ENCODE assay signal across 20 cellular contexts in the genomic region with DNA sequence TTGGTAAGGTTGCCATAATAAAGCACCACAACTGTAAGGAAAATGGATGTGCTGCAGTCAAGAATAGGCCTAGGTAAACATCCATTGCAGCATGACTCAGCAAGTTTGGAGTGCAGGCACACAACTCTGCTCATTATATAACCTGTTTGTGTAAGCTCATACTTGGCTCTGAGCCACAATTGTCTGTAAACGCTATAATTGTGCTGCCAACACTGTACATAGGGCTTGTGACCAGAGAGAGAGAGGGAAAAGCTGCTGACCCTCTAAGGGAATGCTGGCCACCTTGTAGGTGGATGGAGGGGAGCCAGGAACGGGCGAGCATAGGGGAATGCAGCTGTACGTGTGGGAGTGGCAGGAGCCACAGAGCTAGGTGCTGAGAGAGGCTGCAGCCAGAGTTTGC.
DNase-seq lines count a peak whose midpoint lies in the region; ATAC-seq and TF ChIP-seq lines count a peak whose summit lies in the region.
"Had no signal": no experiment of that assay in that cellular context is flagged by ENCODE, and none has a peak within 500 bp of the region (broad histone marks: within the 10 kb centered on the region; RNA-seq: fewer than 3 reads in every experiment).

No MANE protein-coding gene starts in this region.

- H3K27me3 ChIP-seq in IMR-90 (ENCODE audit: control insufficient read depth, insufficient read depth, low read length): no peaks in the 10 kb centered on the region
- no peaks in the 10 kb centered on the region for H3K27me3 ChIP-seq in PC-3 (ENCODE audit: low read length)
- no peaks in the 10 kb centered on the region for H3K27me3 ChIP-seq in hepatocyte
- H3K27me3 ChIP-seq in CD8-positive, alpha-beta memory T cell (ENCODE audit: insufficient read depth, low read length, poor library complexity, severe bottlenecking): no peaks in the 10 kb centered on the region
- H3K27me3 ChIP-seq: BLaER1 treated with 17β-estradiol and CSF1 and Interleukin-3, amounts not matched to agents 10 nM and 100 nM; uterus had no signal

- no peak overlapping the region for H2AFZ ChIP-seq in IMR-90 (replicated peaks; ENCODE audit: low read length, poor library complexity)
- no peak overlapping the region for H2AFZ ChIP-seq in PC-3 (ENCODE audit: low read length)
- H2AFZ ChIP-seq in hepatocyte: no peak overlapping the region

- no peak overlapping the region for H2BK5ac ChIP-seq in IMR-90 (ENCODE audit: low read depth, low read length, poor library complexity, severe bottlenecking)

- H3K9me1 ChIP-seq in IMR-90 (ENCODE audit: insufficient read depth, low read length): no peaks in the 10 kb centered on the region

- no peaks in the 10 kb centered on the region for H3K4me1 Mint-ChIP-seq in stimulated activated effector memory CD8-positive, alpha-beta T cell treated with anti-CD3 and anti-CD28 coated beads, Interleukin-12 subunit alpha, Interleukin-12 subunit beta, amount 100 ng/mL, for 72 hours
- no peaks in the 10 kb centered on the region for H3K4me1 Mint-ChIP-seq in CD8-positive, alpha-beta memory T cell
- H3K4me1 Mint-ChIP-seq: IgD-negative memory B cell had no signal

- POLR2A ChIA-PET in IMR-90 (lab: Charles Lee; ENCODE audit: unreplicated experiment): no interaction called here
- POLR2A ChIA-PET in PC-3 (lab: Charles Lee; ENCODE audit: unreplicated experiment): no interaction called here
- POLR2A ChIA-PET in CD8-positive, alpha-beta memory T cell (lab: Charles Lee): no interaction called here

- no peak overlapping the region for H4K8ac ChIP-seq in IMR-90 (ENCODE audit: low read depth in 2 of 2, low read length in 2 of 2)

- no peak overlapping the region for H3K56ac ChIP-seq in IMR-90 (ENCODE audit: extremely low read depth, insufficient read depth, low read length)

- no peak overlapping the region for H3K23ac ChIP-seq in IMR-90 (ENCODE audit: low read depth, low read length)

- peak; percentile 47 for DNase-seq in COR-L47 (lab: John Stamatoyannopoulos, UW)
- no peak for DNase-seq in IMR-90
- DNase-seq in PC-3: peak; percentile 25
- peak; percentile 46 for DNase-seq in hepatocyte (ENCODE audit: low spot score)
- no peak for DNase-seq in SW 1271 (lab: John Stamatoyannopoulos, UW)
- DNase-seq in stimulated activated effector memory CD8-positive, alpha-beta T cell treated with anti-CD3 and anti-CD28 coated beads, Interleukin-12 subunit alpha, Interleukin-12 subunit beta, amount 100 ng/mL, for 72 hours (ENCODE audit: low spot score in 2 of 2): no peak
- no peak for DNase-seq in CD8-positive, alpha-beta memory T cell
- DNase-seq: activated CD8-positive, alpha-beta memory T cell treated with anti-CD3 and anti-CD28 coated beads for 24 hours; EL; kidney glomerular epithelial cell; NCI-H187; uterus; WERI-Rb-1 had no signal

- no peak overlapping the region for H2AK5ac ChIP-seq in IMR-90 (ENCODE audit: low read depth, low read length)

- no peaks in the 10 kb centered on the region for H4K20me1 ChIP-seq in IMR-90 (ENCODE audit: insufficient read depth, low read length)
- no peaks in the 10 kb centered on the region for H4K20me1 ChIP-seq in PC-3 (ENCODE audit: low read length)
- no peaks in the 10 kb centered on the region for H4K20me1 ChIP-seq in hepatocyte (ENCODE audit: insufficient read depth, poor library complexity, severe bottlenecking)
- H4K20me1 ChIP-seq: BLaER1 treated with 17β-estradiol and CSF1 and Interleukin-3, amounts not matched to agents 10 nM and 100 nM had no signal

- no peak overlapping the region for H2BK120ac ChIP-seq in IMR-90 (ENCODE audit: low read depth, low read length)

- in situ Hi-C loops in IMR-90 (cut with MboI; ENCODE audit: low sequenced_read_pairs): no loop called here

- H3K4me2 ChIP-seq in IMR-90 (ENCODE audit: low read depth, low read length) (no peak overlapping the region), PC-3 (ENCODE audit: low read length) (no peak overlapping the region), hepatocyte (no peak overlapping the region)
- H3K4me2 ChIP-seq: BLaER1 treated with 17β-estradiol and CSF1 and Interleukin-3, amounts not matched to agents 10 nM and 100 nM; smooth muscle cell had no signal

- no peak overlapping the region for H3K4ac ChIP-seq in IMR-90 (ENCODE audit: low read depth, low read length)

- no peak for TF ChIP-seq POLR2A in IMR-90 (IDR thresholded peaks at IDR 0.05; ENCODE audit: low read depth, low read length)

- BruUV-seq in IMR-90 (replicated peaks; lab: Mats Ljungman, UMichigan): no TSS peak
- no TSS peak for BruUV-seq in PC-3 (replicated peaks; lab: Mats Ljungman, UMichigan)

- no peak overlapping the region for H4K5ac ChIP-seq in IMR-90 (ENCODE audit: low read depth, low read length)

- H3K9me3 ChIP-seq in IMR-90 (ENCODE audit: control insufficient read depth, insufficient read depth, low read length) (peaks cover 19% of the 10 kb centered on the region), PC-3 (ENCODE audit: low read length) (no peaks in the 10 kb centered on the region), hepatocyte (ENCODE audit: low read depth) (no peaks in the 10 kb centered on the region)
- H3K9me3 ChIP-seq in CD8-positive, alpha-beta memory T cell (ENCODE audit: low read length): no peaks in the 10 kb centered on the region
- H3K9me3 ChIP-seq: uterus had no signal

- H3K36me3 ChIP-seq in IMR-90 (ENCODE audit: control insufficient read depth, insufficient read depth, low read length) (no peaks in the 10 kb centered on the region), PC-3 (ENCODE audit: low read depth, low read length) (no peaks in the 10 kb centered on the region), hepatocyte (replicated peaks; ENCODE audit: insufficient read depth, low read depth) (no peaks in the 10 kb centered on the region)
- H3K36me3 ChIP-seq in CD8-positive, alpha-beta memory T cell (ENCODE audit: insufficient read depth, low read length): no peaks in the 10 kb centered on the region
- H3K36me3 ChIP-seq: BLaER1 treated with 17β-estradiol and CSF1 and Interleukin-3, amounts not matched to agents 10 nM and 100 nM; uterus; WERI-Rb-1 had no signal

- H3K27ac Mint-ChIP-seq in stimulated activated effector memory CD8-positive, alpha-beta T cell treated with anti-CD3 and anti-CD28 coated beads, Interleukin-12 subunit alpha, Interleukin-12 subunit beta, amount 100 ng/mL, for 72 hours: no peak overlapping the region
- H3K27ac Mint-ChIP-seq in CD8-positive, alpha-beta memory T cell: no peak overlapping the region
- H3K27ac Mint-ChIP-seq: activated T-helper 2 cell treated with anti-CD3 and anti-CD28 coated beads, Interferon-gamma antibody, Interleukin-2, Interleukin-4, amounts not matched to agents 10 μg/mL and 5 μg/mL and 100 μg/mL, durations not matched to agents 14 hours and 24 hours and 36 hours; IgD-negative memory B cell; stimulated activated naive CD8-positive, alpha-beta T cell treated with anti-CD3 and anti-CD28 coated beads, Interleukin-15, Interleukin-2, amounts not matched to agents 100 ng/mL and 50 ng/mL, for 24 hours had no signal

- H3K9me2 ChIP-seq in PC-3 (replicated peaks; ENCODE audit: low read length): no peaks in the 10 kb centered on the region
- no peaks in the 10 kb centered on the region for H3K9me2 ChIP-seq in hepatocyte (replicated peaks; ENCODE audit: insufficient read depth)

- H3K79me2 ChIP-seq in PC-3 (ENCODE audit: low read length) (no peaks in the 10 kb centered on the region), hepatocyte (no peaks in the 10 kb centered on the region)

- intact Hi-C loops in IMR-90 (cut with micrococcal nuclease) (no loop called here), PC-3 (cut with micrococcal nuclease) (no loop called here)

- H4K91ac ChIP-seq in IMR-90 (ENCODE audit: insufficient read depth, low read depth, low read length): no peak overlapping the region

- no peak for ATAC-seq in IMR-90 (ENCODE audit: low read depth)
- no peak for ATAC-seq in PC-3
- ATAC-seq in stimulated activated effector memory CD8-positive, alpha-beta T cell treated with anti-CD3 and anti-CD28 coated beads, Interleukin-12 subunit alpha, Interleukin-12 subunit beta, amount 100 ng/mL, for 72 hours: no peak
- no peak for ATAC-seq in HG03521 (IDR thresholded peaks at IDR 0.05; ENCODE audit: unreplicated experiment)
- ATAC-seq: esophagus mucosa had no signal

- no peak overlapping the region for H3K4me3 ChIP-seq in IMR-90 (ENCODE audit: insufficient read depth, low read depth, low read length)
- no peak overlapping the region for H3K4me3 ChIP-seq in PC-3 (ENCODE audit: low read length)
- no peak overlapping the region for H3K4me3 ChIP-seq in hepatocyte
- no peak overlapping the region for H3K4me3 ChIP-seq in CD8-positive, alpha-beta memory T cell (ENCODE audit: low read length)
- H3K4me3 ChIP-seq: BLaER1 treated with 17β-estradiol and CSF1 and Interleukin-3, amounts not matched to agents 10 nM and 100 nM; smooth muscle cell; uterus had no signal

- no peak overlapping the region for H2AK9ac ChIP-seq in IMR-90 (replicated peaks; ENCODE audit: low read depth, low read length, poor library complexity)

- H3K4me3 Mint-ChIP-seq in stimulated activated effector memory CD8-positive, alpha-beta T cell treated with anti-CD3 and anti-CD28 coated beads, Interleukin-12 subunit alpha, Interleukin-12 subunit beta, amount 100 ng/mL, for 72 hours: no peak overlapping the region
- H3K4me3 Mint-ChIP-seq in CD8-positive, alpha-beta memory T cell: no peak overlapping the region
- H3K4me3 Mint-ChIP-seq: IgD-negative memory B cell; stimulated activated naive CD8-positive, alpha-beta T cell treated with anti-CD3 and anti-CD28 coated beads, Interleukin-15, Interleukin-2, amounts not matched to agents 100 ng/mL and 50 ng/mL, for 24 hours had no signal

- H2BK15ac ChIP-seq in IMR-90 (ENCODE audit: low read depth, low read length): no peak overlapping the region

- H3K79me1 ChIP-seq in IMR-90 (ENCODE audit: low read depth in 1 of 2, low read length in 2 of 2): no peaks in the 10 kb centered on the region

- H3K18ac ChIP-seq in IMR-90 (ENCODE audit: low read depth, low read length): no peak overlapping the region

- H3F3A ChIP-seq in PC-3 (ENCODE audit: low read length, unreplicated experiment): no peaks in the 10 kb centered on the region

- TF ChIP-seq CTCF in IMR-90 (conservative IDR thresholded peaks at IDR 0.05; ENCODE audit: low read depth, low read length) (no peak), PC-3 (conservative IDR thresholded peaks at IDR 0.05; ENCODE audit: low read depth, low read length) (no peak), hepatocyte (IDR thresholded peaks at IDR 0.05; ENCODE audit: poor library complexity) (no peak)

- WGBS in IMR-90 (ENCODE audit: extremely low coverage in 2 of 2, insufficient read length in 1 of 2), 2 experiments: 50% methylated on average over 2 of the region's 4 CpGs; no CpG with 5 or more reads in 1 of the 2 experiments
- 91% methylated on average over 4 of the region's 4 CpGs for whole genome bisulfite sequencing in hepatocyte (ENCODE audit: low lambda C conversion rate, missing lambda C conversion rate)

- no peak overlapping the region for H2BK20ac ChIP-seq in IMR-90 (ENCODE audit: low read depth, low read length)

- CTCF ChIA-PET in IMR-90 (lab: Yijun Ruan, JAX): no interaction called here
- CTCF ChIA-PET in PC-3 (lab: Charles Lee): no interaction called here
- CTCF ChIA-PET in CD8-positive, alpha-beta memory T cell (lab: Charles Lee): no interaction called here

- H3K4me1 ChIP-seq in IMR-90 (ENCODE audit: control insufficient read depth, insufficient read depth, low read length) (no peaks in the 10 kb centered on the region), PC-3 (ENCODE audit: insufficient read depth, low read length) (no peaks in the 10 kb centered on the region), hepatocyte (ENCODE audit: insufficient read depth) (no peaks in the 10 kb centered on the region)
- no peaks in the 10 kb centered on the region for H3K4me1 ChIP-seq in CD8-positive, alpha-beta memory T cell (ENCODE audit: insufficient read depth, low read length)
- H3K4me1 ChIP-seq: BLaER1 treated with 17β-estradiol and CSF1 and Interleukin-3, amounts not matched to agents 10 nM and 100 nM; uterus had no signal

- no peak overlapping the region for H3K14ac ChIP-seq in IMR-90 (replicated peaks; ENCODE audit: low read depth, low read length)

- dilution Hi-C loops in IMR-90 (cut with HindIII; ENCODE audit: low sequenced_read_pairs, unreplicated experiment): no loop called here

- H3K9me3 Mint-ChIP-seq in stimulated activated effector memory CD8-positive, alpha-beta T cell treated with anti-CD3 and anti-CD28 coated beads, Interleukin-12 subunit alpha, Interleukin-12 subunit beta, amount 100 ng/mL, for 72 hours: peaks cover 9% of the 10 kb centered on the region
- H3K9me3 Mint-ChIP-seq in CD8-positive, alpha-beta memory T cell: peaks cover 0 to 14% (median 8%) of the 10 kb centered on the region in 5 donors

- H3K27ac ChIP-seq in IMR-90 (ENCODE audit: insufficient read depth, low read length): no peak overlapping the region
- no peak overlapping the region for H3K27ac ChIP-seq in PC-3 (ENCODE audit: low read length)
- H3K27ac ChIP-seq in hepatocyte: no peak overlapping the region
- no peak overlapping the region for H3K27ac ChIP-seq in CD8-positive, alpha-beta memory T cell (ENCODE audit: low read depth, low read length)
- H3K27ac ChIP-seq: BLaER1 treated with 17β-estradiol and CSF1 and Interleukin-3, amounts not matched to agents 10 nM and 100 nM; uterus; WERI-Rb-1 had no signal

- H3K9ac ChIP-seq in IMR-90 (ENCODE audit: low read depth, low read length) (no peak overlapping the region), PC-3 (ENCODE audit: low read length) (no peak overlapping the region)
- H3K9ac ChIP-seq: BLaER1 treated with 17β-estradiol and CSF1 and Interleukin-3, amounts not matched to agents 10 nM and 100 nM had no signal

- no peaks in the 10 kb centered on the region for H3K27me3 Mint-ChIP-seq in CD8-positive, alpha-beta memory T cell
- H3K27me3 Mint-ChIP-seq: IgD-negative memory B cell; stimulated activated naive CD8-positive, alpha-beta T cell treated with anti-CD3 and anti-CD28 coated beads, Interleukin-15, Interleukin-2, amounts not matched to agents 100 ng/mL and 50 ng/mL, for 24 hours had no signal

- no peaks in the 10 kb centered on the region for H3K36me3 Mint-ChIP-seq in stimulated activated effector memory CD8-positive, alpha-beta T cell treated with anti-CD3 and anti-CD28 coated beads, Interleukin-12 subunit alpha, Interleukin-12 subunit beta, amount 100 ng/mL, for 72 hours
- peaks cover 0 to 1% (median 0%) of the 10 kb centered on the region in 3 donors for H3K36me3 Mint-ChIP-seq in CD8-positive, alpha-beta memory T cell
- H3K36me3 Mint-ChIP-seq: IgD-negative memory B cell had no signal

- no peak for TF ChIP-seq RAD21 in IMR-90 (IDR thresholded peaks at IDR 0.05; ENCODE audit: low read length)

Comparison
In these comparisons a context has a peak if more than half of its experiments do, and no peak if none do; other contexts are left out.
1. DNase-seq: peak in COR-L47 (single experiment), PC-3 (single experiment) and hepatocyte (single experiment); none in IMR-90 (single experiment), SW 1271 (0 of 2), stimulated activated effector memory CD8-positive, alpha-beta T cell treated with anti-CD3 and anti-CD28 coated beads, Interleukin-12 subunit alpha, Interleukin-12 subunit beta, amount 100 ng/mL, for 72 hours (0 of 2) and CD8-positive, alpha-beta memory T cell (0 of 5).